In genomic region chr16:29820730-29821662, GRCh38 we compare ENCODE assay signal across 8 cellular contexts. TPM values are rescaled to one million over a fixed set of nuclear protein-coding genes. Genes with fewer than 3 reads are reported as not detected.
DNase-seq lines count a peak whose midpoint lies in the region; ATAC-seq, FAIRE-seq and TF ChIP-seq lines count a peak whose summit lies in the region.

No MANE protein-coding gene starts in this region.

- dilution Hi-C loops in mammary epithelial cell (cut with HindIII; ENCODE audit: low sequenced_read_pairs), result no loop called here

- intact Hi-C loops in mammary epithelial cell (cut with micrococcal nuclease), result loop anchor here (1.0 to 2.0 kb wide), 3 partner anchors 14 to 208 kb away; no protein-coding TSS in a partner anchor
- intact Hi-C loops in mucosa of descending colon (cut with DNase I, micrococcal nuclease), result no loop called here

- H3K9me3 ChIP-seq in mammary epithelial cell (replicated peaks; ENCODE audit: insufficient read depth, low read length) (no peaks in the 10 kb centered on the region), mucosa of descending colon (no peaks in the 10 kb centered on the region)

- ATAC-seq in GM21786 (IDR thresholded peaks at IDR 0.05; ENCODE audit: unreplicated experiment) (peak; percentile 44), mucosa of descending colon (peak; percentile 67)

- no peaks in the 10 kb centered on the region for H4K20me1 ChIP-seq in mammary epithelial cell (ENCODE audit: insufficient read depth, low read length)

- CTCF ChIA-PET in mammary epithelial cell (lab: Charles Lee; ENCODE audit: low non-redundant PET), result interaction anchor here (1.2 kb wide), 1 partner anchor 27 kb away, joined by 4 read pairs; no protein-coding TSS in a partner anchor

- H3K9ac ChIP-seq in mammary epithelial cell (ENCODE audit: insufficient read depth, low read length), result peak overlapping the region; percentile 79

- peak overlapping the region; percentile 68 for H3K4me2 ChIP-seq in mammary epithelial cell (ENCODE audit: insufficient read depth, low read depth, low read length)

- H3K4me3 ChIP-seq in mammary epithelial cell (replicated peaks in 1 of 3; ENCODE audit: insufficient read depth in 1 of 3, low read depth in 2 of 3, low read length in 3 of 3), result peak overlapping the region; percentile 63 to 76 (median 71)
- H3K4me3 ChIP-seq in mucosa of descending colon, result peak overlapping the region; percentile 74
- peak overlapping the region; percentile 67 for H3K4me3 ChIP-seq in urinary bladder (ENCODE audit: low read depth, low read length)

- TF ChIP-seq CTCF in mammary epithelial cell (conservative IDR thresholded peaks at IDR 0.05 in 1 of 2, IDR thresholded peaks at IDR 0.05 in 1 of 2; ENCODE audit: extremely low read depth in 1 of 2, insufficient read depth in 1 of 2, low read depth in 1 of 2, low read length in 2 of 2), result no peak
- TF ChIP-seq CTCF in mucosa of descending colon (IDR thresholded peaks at IDR 0.05), result no peak

- FAIRE-seq in RCC 7860 (lab: Jason Lieb, UNC), result no peak

- H3K36me3 ChIP-seq in mammary epithelial cell (ENCODE audit: insufficient read depth, low read length), result peaks cover 3% of the 10 kb centered on the region
- H3K36me3 ChIP-seq in mucosa of descending colon (ENCODE audit: low read depth), result no peaks in the 10 kb centered on the region
- no peaks in the 10 kb centered on the region for H3K36me3 ChIP-seq in urinary bladder (ENCODE audit: insufficient read depth)

- H3K27me3 ChIP-seq in mammary epithelial cell (ENCODE audit: insufficient read depth, low read length), result no peaks in the 10 kb centered on the region

- H3K27ac ChIP-seq in mammary epithelial cell (ENCODE audit: insufficient read depth, low read depth, low read length) (peak overlapping the region; percentile 80), urinary bladder (ENCODE audit: low read depth) (peak overlapping the region; percentile 77)

- H3K79me2 ChIP-seq in mammary epithelial cell (ENCODE audit: insufficient read depth, low read length), result peaks cover 85% of the 10 kb centered on the region

- H2AFZ ChIP-seq in mammary epithelial cell (ENCODE audit: low read depth, low read length), result peak overlapping the region; percentile 39

- TSS peak; percentile 66 for BruUV-seq in mammary epithelial cell (replicated peaks; lab: Mats Ljungman, UMichigan)

- 8% methylated on average over 9 of the region's 11 CpGs for WGBS in mammary epithelial cell (ENCODE audit: low coverage, missing lambda C conversion rate)
- WGBS in urinary bladder, result 37% methylated on average over 11 of the region's 11 CpGs

- peak; percentile 71 for DNase-seq in DMS 273 (lab: John Stamatoyannopoulos, UW; ENCODE audit: unreplicated experiment)
- DNase-seq in RCC 7860 (ENCODE audit: low spot score), result peak; percentile 14
- DNase-seq in mammary epithelial cell, result peak; percentile 55
- DNase-seq in mucosa of descending colon, result peak; percentile 91 to 94 (median 93)
- no peak for DNase-seq in midbrain (lab: John Stamatoyannopoulos, UW)
- no peak for DNase-seq in COR-L47 (lab: John Stamatoyannopoulos, UW)

- in situ Hi-C loops in mammary epithelial cell (cut with MboI; ENCODE audit: low sequenced_read_pairs in 2 of 2), result loop anchor here in 1 of 2 donors (25.0 kb wide), 1 partner anchor 191 kb away; the partner anchor contains the start of genes C16orf92 and DOC2A

- H3K4me1 ChIP-seq in mammary epithelial cell (ENCODE audit: insufficient read depth, low read length), result peaks cover 60% of the 10 kb centered on the region
- peaks cover 79% of the 10 kb centered on the region for H3K4me1 ChIP-seq in mucosa of descending colon (ENCODE audit: low read depth)
- H3K4me1 ChIP-seq in urinary bladder (ENCODE audit: insufficient read depth), result peaks cover 4% of the 10 kb centered on the region

RNA-seq across cellular contexts. Expression of gene MVP, which starts 0.7 kb away (rescaled TPM):
- total RNA-seq in mammary epithelial cell (100 to 1,000 TPM; 116 to 138 TPM), mucosa of descending colon (100 to 1,000 TPM; 307 to 552 (median 529) TPM), urinary bladder (42.7 TPM)
- polyA plus RNA-seq in mammary epithelial cell (102 TPM), urinary bladder (143 TPM)
- 493 TPM for polyA minus RNA-seq in mammary epithelial cell

RNA-seq across cellular contexts. Expression of gene PAGR1, which starts 5.0 kb away (rescaled TPM):
- 10 to 100 TPM; 13.7 to 24.9 TPM for total RNA-seq in mammary epithelial cell
- polyA plus RNA-seq in mammary epithelial cell, result 25.1 TPM
- polyA minus RNA-seq in mammary epithelial cell, result 18.4 TPM
- 10 to 100 TPM; 15.6 to 25.1 (median 20.5) TPM for total RNA-seq in mucosa of descending colon
- total RNA-seq in urinary bladder, result 14.1 TPM
- polyA plus RNA-seq in urinary bladder, result 27.1 TPM

RNA-seq across cellular contexts. Expression of gene PRRT2, which starts 9.0 kb away (rescaled TPM):
- total RNA-seq in mammary epithelial cell (under 1 TPM in 1 of 2 donors, not detected in 1; 0.42 TPM), mucosa of descending colon (10 to 100 TPM in 1 of 3 donors, under 1 TPM in 2; 0.81 to 15.2 (median 0.94) TPM), urinary bladder (7.9 TPM)
- polyA plus RNA-seq in mammary epithelial cell (0.07 TPM), urinary bladder (8.2 TPM)
- polyA minus RNA-seq in mammary epithelial cell, result not detected

RNA-seq across cellular contexts. Expression of gene MAZ, which starts 14.7 kb away (rescaled TPM):
- total RNA-seq in mammary epithelial cell, result 100 to 1,000 TPM in 1 of 2 donors, 10 to 100 TPM in 1; 80.2 to 139 TPM
- 117 TPM for polyA plus RNA-seq in mammary epithelial cell
- 374 TPM for polyA minus RNA-seq in mammary epithelial cell
- total RNA-seq in mucosa of descending colon, result 100 to 1,000 TPM; 224 to 415 (median 225) TPM
- total RNA-seq in urinary bladder, result 136 TPM
- 171 TPM for polyA plus RNA-seq in urinary bladder

RNA-seq across cellular contexts. Expression of gene KIF22, which starts 30.4 kb away (rescaled TPM):
- total RNA-seq in mammary epithelial cell (10 to 100 TPM; 20.2 to 55.0 TPM), mucosa of descending colon (10 to 100 TPM; 24.7 to 56.2 (median 53.0) TPM), urinary bladder (37.0 TPM)
- polyA plus RNA-seq in mammary epithelial cell (61.0 TPM), urinary bladder (27.0 TPM)
- 90.3 TPM for polyA minus RNA-seq in mammary epithelial cell

Comparison
In these comparisons a context has a peak if more than half of its experiments do, and no peak if none do; other contexts are left out.
1. DNase-seq: peak in DMS 273 (single experiment), RCC 7860 (single experiment), mammary epithelial cell (single experiment) and mucosa of descending colon (3 of 3); none in midbrain (single experiment) and COR-L47 (single experiment).
2. Peak in every context shown above with its lines, with median percentiles within 50 percentile points of each other: H3K4me3 ChIP-seq.